In the genomic region with DNA sequence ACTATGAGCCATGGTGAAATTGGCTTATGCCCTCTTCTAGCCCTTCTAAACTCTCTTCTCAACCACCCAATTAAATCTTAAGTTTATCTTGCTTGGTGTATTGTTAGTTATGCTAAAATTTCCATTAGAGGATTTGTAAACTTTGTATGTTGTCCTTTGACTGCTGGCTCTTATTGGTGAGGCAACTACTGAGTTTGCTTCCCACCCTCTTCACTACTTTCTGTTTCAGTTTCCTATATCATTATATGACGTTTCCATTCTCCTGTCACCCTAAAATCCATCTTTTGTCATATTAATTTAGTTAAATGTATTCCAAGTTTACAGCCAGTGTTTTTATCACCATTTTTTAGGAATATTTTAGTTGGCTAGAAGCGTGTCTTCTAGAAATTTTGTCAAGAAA, we compare ENCODE assay signal across 17 cellular contexts.
A peak's percentile ranks its signal among the peaks of the same experiment; 100 is the strongest.
DNase-seq lines count a peak whose midpoint lies in the region; ATAC-seq, FAIRE-seq and TF ChIP-seq lines count a peak whose summit lies in the region.
"Had no signal": no experiment of that assay in that cellular context is flagged by ENCODE, and none has a peak within 500 bp of the region (broad histone marks: within the 10 kb centered on the region; RNA-seq: fewer than 3 reads in every experiment).

No MANE protein-coding gene starts in this region.

- H3K36me3 ChIP-seq in GM12878 (ENCODE audit: control insufficient read depth in 2 of 2, insufficient read depth in 2 of 2, low read length in 1 of 2): no peaks in the 10 kb centered on the region
- H3K36me3 ChIP-seq: SJSA1 had no signal

- no peak for TF ChIP-seq EP300 in GM12878 (IDR thresholded peaks at IDR 0.05; ENCODE audit: borderline replicate concordance in 1 of 2, control insufficient read depth in 1 of 2, low read depth in 2 of 2, low read length in 2 of 2)

- no peak for FAIRE-seq in GM12878 (lab: Jason Lieb, UNC)
- FAIRE-seq: K562 had no signal

- H3K79me2 ChIP-seq in GM12878 (ENCODE audit: control insufficient read depth, insufficient read depth, low read length): no peaks in the 10 kb centered on the region

- SMC1A ChIA-PET in GM12878 (lab: Charles Lee; ENCODE audit: uncharacterized antibody, unreplicated experiment): no interaction called here

- no peak for TF ChIP-seq RAD21 in GM12878 (IDR thresholded peaks at IDR 0.05; ENCODE audit: insufficient read depth, low read depth, low read length)

- no peak overlapping the region for H3K4me2 ChIP-seq in GM12878 (ENCODE audit: control insufficient read depth, insufficient read depth)

- POLR2A ChIA-PET in GM12878 (lab: Charles Lee): no interaction called here

- ATAC-seq in GM19351 (IDR thresholded peaks at IDR 0.05; ENCODE audit: unreplicated experiment): peak; percentile 80
- ATAC-seq in HG03354 (IDR thresholded peaks at IDR 0.05; ENCODE audit: poor library complexity, severe bottlenecking, unreplicated experiment): peak; percentile 62
- ATAC-seq in GM12878: peak; percentile 57; the same call in 2 of the 3 replicates
- ATAC-seq: K562 had no signal

- BruUV-seq in GM12878 (replicated peaks; lab: Mats Ljungman, UMichigan): no TSS peak

- H2AFZ ChIP-seq in GM12878 (ENCODE audit: control insufficient read depth, low read depth, low read length): no peak overlapping the region
- H2AFZ ChIP-seq: GM23248 had no signal

- RAD21 ChIA-PET in GM12878 (lab: Charles Lee; ENCODE audit: unreplicated experiment): no interaction called here

- CTCF ChIA-PET in GM12878 (lab: Yijun Ruan, JAX): no interaction called here

- DNase-seq in NOMO-1 (lab: John Stamatoyannopoulos, UW; ENCODE audit: unreplicated experiment in 2 of 2) (peak; percentile 9 to 46), GM12878 (ENCODE audit: low read depth, low spot score) (no peak), cardiac septum (ENCODE audit: low spot score) (no peak), putamen (ENCODE audit: low spot score) (no peak)
- no peak for DNase-seq in activated CD4-positive, alpha-beta T cell treated with anti-CD3 and anti-CD28 coated beads, Interleukin-2, amount 50 U/mL, for 4 hours
- DNase-seq: ACHN, AML-193, COR-L47, GM23248, NCI-H1092 treated with DMSO at 0.1 percent for 48 hours, NCI-H1694, NCI-H82, T-helper 2 cell had no signal

- no peak for TF ChIP-seq POLR2A in GM12878 (IDR thresholded peaks at IDR 0.05; ENCODE audit: low read depth, low read length)

- in situ Hi-C loops in GM12878 (cut with MboI): no loop called here

- H3K4me1 ChIP-seq in GM12878 (ENCODE audit: control insufficient read depth, insufficient read depth, low read length): no peaks in the 10 kb centered on the region
- H3K4me1 ChIP-seq: SJSA1 had no signal

- H3K27me3 ChIP-seq in GM12878 (replicated peaks in 1 of 2; ENCODE audit: control insufficient read depth in 2 of 2, insufficient read depth in 2 of 2, low read length in 1 of 2): no peaks in the 10 kb centered on the region
- H3K27me3 ChIP-seq: SJSA1 had no signal

- no peak for TF ChIP-seq CTCF in GM12878 (IDR thresholded peaks at IDR 0.05 in 2 of 3, conservative IDR thresholded peaks at IDR 0.05 in 1 of 3; ENCODE audit: control insufficient read depth in 2 of 3, extremely low read depth in 1 of 3, insufficient read depth in 1 of 3, low read depth in 3 of 3, low read length in 3 of 3)

- WGBS in GM12878 (ENCODE audit: insufficient coverage, insufficient replicate concordance, low lambda C conversion rate, missing lambda C conversion rate): 23% methylated on average over 2 of the region's 2 CpGs

- H3K9ac ChIP-seq in GM12878 (ENCODE audit: control insufficient read depth, insufficient read depth, low read length): no peak overlapping the region
- H3K9ac ChIP-seq: GM23248 had no signal

- intact Hi-C loops in GM12878 (cut with micrococcal nuclease; ENCODE audit: unreplicated experiment) (no loop called here), cardiac septum (cut with DNase I) (no loop called here)

- no peak overlapping the region for H3K27ac ChIP-seq in GM12878 (ENCODE audit: control insufficient read depth, insufficient read depth)
- H3K27ac ChIP-seq: GM23248, SJSA1 had no signal

- H3K4me3 ChIP-seq in GM12878: no peak overlapping the region
- H3K4me3 ChIP-seq: GM23248, K562, SJSA1 had no signal

- no peaks in the 10 kb centered on the region for H3K9me3 ChIP-seq in GM12878 (replicated peaks; ENCODE audit: control insufficient read depth, insufficient read depth, low read length)
- H3K9me3 ChIP-seq: SJSA1 had no signal

- H4K20me1 ChIP-seq in GM12878 (ENCODE audit: control insufficient read depth, insufficient read depth): no peaks in the 10 kb centered on the region

TF ChIP-seq in GM12878, 131 proteins besides CTCF, POLR2A, EP300 and RAD21:
- TF ChIP-seq TCF7 (IDR thresholded peaks at IDR 0.05; ENCODE audit: borderline replicate concordance) (no peak), ZZZ3 (IDR thresholded peaks at IDR 0.05; ENCODE audit: control insufficient read depth, insufficient read length, low read depth) (no peak), SPI1 (IDR thresholded peaks at IDR 0.05; ENCODE audit: borderline replicate concordance, insufficient read depth, low read depth, low read length) (no peak), CBX5 (IDR thresholded peaks at IDR 0.05; ENCODE audit: low read depth) (no peak), SMAD1 (IDR thresholded peaks at IDR 0.05; ENCODE audit: low read depth, partially characterized antibody) (no peak), ZNF217 (IDR thresholded peaks at IDR 0.05) (no peak), SMAD5 (IDR thresholded peaks at IDR 0.05; ENCODE audit: low read depth) (no peak), ZNF24 (IDR thresholded peaks at IDR 0.05) (no peak), NFYA (IDR thresholded peaks at IDR 0.05; ENCODE audit: borderline replicate concordance, low read depth, low read length) (no peak), SP1 (IDR thresholded peaks at IDR 0.05; ENCODE audit: low read depth, low read length) (no peak), FOXK2 (IDR thresholded peaks at IDR 0.05) (no peak), RCOR1 (conservative IDR thresholded peaks at IDR 0.05; ENCODE audit: low read depth, low read length) (no peak)

Comparison
In these comparisons a context has a peak if more than half of its experiments do, and no peak if none do; other contexts are left out.
1. DNase-seq: peak in NOMO-1 (2 of 2); none in GM12878 (single experiment), activated CD4-positive, alpha-beta T cell treated with anti-CD3 and anti-CD28 coated beads, Interleukin-2, amount 50 U/mL, for 4 hours (0 of 2), cardiac septum (single experiment) and putamen (single experiment).
2. Peak in every context shown above with its lines, with median percentiles within 50 percentile points of each other: ATAC-seq.